17 cellular contexts compared by ENCODE assay signal in the genomic region with DNA sequence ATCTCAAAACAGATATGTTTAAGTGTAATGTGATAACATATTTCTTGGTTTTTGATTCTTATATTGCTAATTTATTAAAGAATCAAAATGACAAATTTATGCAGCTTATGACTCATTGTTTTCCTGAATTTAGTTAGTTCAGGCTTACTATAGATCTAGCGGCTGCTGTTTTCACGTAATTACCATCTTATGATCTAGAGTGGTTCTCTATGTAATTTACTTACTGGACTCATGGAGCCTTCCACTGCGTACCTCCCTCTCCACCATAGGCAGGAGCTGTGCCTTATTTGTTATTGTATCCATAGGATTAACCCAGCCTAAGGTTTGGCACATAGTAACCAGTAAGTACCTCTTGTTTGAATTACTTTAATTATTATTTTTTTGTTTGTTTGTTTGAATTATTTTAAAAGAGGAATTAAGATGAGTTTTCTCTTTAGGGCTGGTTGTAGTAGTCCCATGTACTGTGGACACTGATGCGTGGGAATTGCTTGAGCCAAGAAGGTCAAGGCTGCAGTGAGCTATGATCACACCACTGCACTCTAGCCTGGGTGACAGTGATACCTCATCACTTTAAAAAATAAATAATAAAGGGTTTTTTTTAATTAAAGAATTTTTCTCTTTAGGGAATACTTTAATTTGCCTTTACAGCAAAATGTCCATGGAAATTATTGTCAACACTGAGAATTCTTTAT.
DNase-seq lines count a peak whose midpoint lies in the region; ATAC-seq and TF ChIP-seq lines count a peak whose summit lies in the region.
"Had no signal": no experiment of that assay in that cellular context is flagged by ENCODE, and none has a peak within 500 bp of the region (broad histone marks: within the 10 kb centered on the region; RNA-seq: fewer than 3 reads in every experiment).

No MANE protein-coding gene starts in this region.

- no peaks in the 10 kb centered on the region for H4K20me1 ChIP-seq in KMS-11 (ENCODE audit: insufficient read depth)

- TF ChIP-seq POLR2A in right lobe of liver (IDR thresholded peaks at IDR 0.05) = no peak

- no peak for DNase-seq in activated CD4-positive, alpha-beta T cell treated with anti-CD3 and anti-CD28 coated beads for 36 hours
- no peak for DNase-seq in activated CD4-positive, alpha-beta T cell treated with anti-CD3 and anti-CD28 coated beads for 48 hours
- DNase-seq in SJCRH30 = peak in 1 of 2 experiments; percentile 32
- no peak for DNase-seq in right lobe of liver
- DNase-seq in SIG-M5 (lab: John Stamatoyannopoulos, UW) = no peak
- no peak for DNase-seq in tibial artery
- DNase-seq: activated CD4-positive, alpha-beta T cell treated with anti-CD3 and anti-CD28 coated beads, Interleukin-2, amount 50 U/mL, for 1 hour; activated effector memory CD4-positive, alpha-beta T cell treated with anti-CD3 and anti-CD28 coated beads, Interleukin-2, amount 50 U/mL, for 16 hours; C1 segment of cervical spinal cord; cerebellar nuclear complex; KG1; NCI-H187 treated with DMSO at 0.1 percent for 48 hours; stomach had no signal

- H3K79me2 ChIP-seq in KMS-11 (ENCODE audit: insufficient read depth, low read depth) = no peaks in the 10 kb centered on the region

- H3K9me3 Mint-ChIP-seq in activated CD4-positive, alpha-beta T cell treated with anti-CD3 and anti-CD28 coated beads for 36 hours (ENCODE audit: low read depth) = no peaks in the 10 kb centered on the region

- WGBS in right lobe of liver (ENCODE audit: insufficient coverage, low coverage, low lambda C conversion rate, missing lambda C conversion rate) = 78% methylated on average over 4 of the region's 4 CpGs

- H3K36me3 ChIP-seq in KMS-11 (ENCODE audit: insufficient read depth) (no peaks in the 10 kb centered on the region), SJCRH30 (no peaks in the 10 kb centered on the region), right lobe of liver (no peaks in the 10 kb centered on the region), tibial artery (no peaks in the 10 kb centered on the region)
- H3K36me3 ChIP-seq: stomach, tibial nerve had no signal

- no peaks in the 10 kb centered on the region for H3K36me3 Mint-ChIP-seq in activated CD4-positive, alpha-beta T cell treated with anti-CD3 and anti-CD28 coated beads for 36 hours (ENCODE audit: low read depth)

- no peaks in the 10 kb centered on the region for H3K9me3 ChIP-seq in SJCRH30 (replicated peaks)
- H3K9me3 ChIP-seq in right lobe of liver = no peaks in the 10 kb centered on the region
- H3K9me3 ChIP-seq in tibial artery = no peaks in the 10 kb centered on the region
- H3K9me3 ChIP-seq: stomach, tibial nerve had no signal

- no peak overlapping the region for H3K4me3 Mint-ChIP-seq in activated CD4-positive, alpha-beta T cell treated with anti-CD3 and anti-CD28 coated beads for 36 hours

- H3K27ac Mint-ChIP-seq in activated CD4-positive, alpha-beta T cell treated with anti-CD3 and anti-CD28 coated beads for 36 hours = no peak overlapping the region
- H3K27ac Mint-ChIP-seq: progenitor cell of endocrine pancreas had no signal

- TF ChIP-seq CTCF in KMS-11 (conservative IDR thresholded peaks at IDR 0.05; ENCODE audit: low read depth, low read length) = no peak
- no peak for TF ChIP-seq CTCF in right lobe of liver (IDR thresholded peaks at IDR 0.05)
- no peak for TF ChIP-seq CTCF in tibial artery (IDR thresholded peaks at IDR 0.05)

- intact Hi-C loops in activated CD4-positive, alpha-beta T cell treated with anti-CD3 and anti-CD28 coated beads for 36 hours (cut with DNase I, micrococcal nuclease) = no loop called here
- intact Hi-C loops in right lobe of liver (cut with DNase I) = no loop called here
- intact Hi-C loops in tibial artery (cut with DNase I; ENCODE audit: low total_unique reads) = no loop called here

- no peak overlapping the region for H3K9ac ChIP-seq in KMS-11

- no peak overlapping the region for H3K27ac ChIP-seq in KMS-11
- H3K27ac ChIP-seq in SJCRH30 = peak overlapping the region; percentile 58
- H3K27ac ChIP-seq in right lobe of liver = no peak overlapping the region
- H3K27ac ChIP-seq in tibial artery = no peak overlapping the region

- peaks cover 21% of the 10 kb centered on the region for H3K4me1 Mint-ChIP-seq in activated CD4-positive, alpha-beta T cell treated with anti-CD3 and anti-CD28 coated beads for 36 hours

- H2AFZ ChIP-seq in KMS-11 (ENCODE audit: low read depth) = no peak overlapping the region

- H3K4me1 ChIP-seq in KMS-11 (ENCODE audit: low read depth, poor library complexity, severe bottlenecking) (peaks cover 15% of the 10 kb centered on the region), SJCRH30 (peaks cover 35% of the 10 kb centered on the region), right lobe of liver (peaks cover 0 to 17% (median 0%) of the 10 kb centered on the region in 4 donors), tibial artery (peaks cover 0 to 33% (median 12%) of the 10 kb centered on the region in 4 donors)

- POLR2A ChIA-PET in activated CD4-positive, alpha-beta T cell treated with anti-CD3 and anti-CD28 coated beads for 36 hours (lab: Charles Lee) = no interaction called here

- H3K27me3 ChIP-seq in KMS-11 (ENCODE audit: insufficient read depth, low read depth) = no peaks in the 10 kb centered on the region
- H3K27me3 ChIP-seq in SJCRH30 = no peaks in the 10 kb centered on the region
- no peaks in the 10 kb centered on the region for H3K27me3 ChIP-seq in right lobe of liver
- no peaks in the 10 kb centered on the region for H3K27me3 ChIP-seq in tibial artery
- H3K27me3 ChIP-seq: stomach, tibial nerve had no signal

- CTCF ChIA-PET in activated CD4-positive, alpha-beta T cell treated with anti-CD3 and anti-CD28 coated beads for 36 hours (lab: Charles Lee) = interaction anchor here (0.7 kb wide), 1 partner anchor 12 kb away, joined by 3 read pairs; no protein-coding TSS in a partner anchor

- peaks cover 2% of the 10 kb centered on the region for H3K27me3 Mint-ChIP-seq in activated CD4-positive, alpha-beta T cell treated with anti-CD3 and anti-CD28 coated beads for 36 hours
- H3K27me3 Mint-ChIP-seq: progenitor cell of endocrine pancreas had no signal

- H3K4me3 ChIP-seq in KMS-11 (IDR thresholded peaks at IDR 0.05; ENCODE audit: insufficient read depth, low read depth, low read length) = no peak overlapping the region
- H3K4me3 ChIP-seq in SJCRH30 = no peak overlapping the region
- H3K4me3 ChIP-seq in right lobe of liver = no peak overlapping the region
- H3K4me3 ChIP-seq in tibial artery = no peak overlapping the region
- H3K4me3 ChIP-seq: stomach, tibial nerve had no signal

- H3K4me2 ChIP-seq in KMS-11 = peak overlapping the region; percentile 47

- ATAC-seq in activated CD4-positive, alpha-beta T cell treated with anti-CD3 and anti-CD28 coated beads for 36 hours = peak; percentile 58
- peak; percentile 67 to 87 (median 76) for ATAC-seq in right lobe of liver
- ATAC-seq in HG03280 (IDR thresholded peaks at IDR 0.05; ENCODE audit: unreplicated experiment) = no peak
